In genomic region chrX:68695206-68695845, GRCh38 we compare ENCODE assay signal across 14 cellular contexts. TPM values are rescaled to one million over a fixed set of nuclear protein-coding genes. Genes with fewer than 3 reads are reported as not detected.
DNase-seq lines count a peak whose midpoint lies in the region; ATAC-seq and TF ChIP-seq lines count a peak whose summit lies in the region.
"Had no signal": no experiment of that assay in that cellular context is flagged by ENCODE, and none has a peak within 500 bp of the region (broad histone marks: within the 10 kb centered on the region; RNA-seq: fewer than 3 reads in every experiment).

No MANE protein-coding gene starts in this region.

- H3K27ac Mint-ChIP-seq in immature natural killer cell: no peak overlapping the region
- H3K27ac Mint-ChIP-seq: activated naive CD4-positive, alpha-beta T cell treated with anti-CD3 and anti-CD28 coated beads, Interleukin-2, amount 50 U/mL, for 24 hours; CD8-positive, alpha-beta memory T cell had no signal

- H3K4me3 ChIP-seq in sigmoid colon: peak overlapping the region in 3 of 4 donors; percentile 52 to 59 (median 57)
- H3K4me3 ChIP-seq: mucosa of descending colon had no signal

- ATAC-seq in GM19395 (IDR thresholded peaks at IDR 0.05; ENCODE audit: unreplicated experiment) (no peak), HG02588 (IDR thresholded peaks at IDR 0.05; ENCODE audit: unreplicated experiment) (no peak)
- ATAC-seq: mucosa of descending colon had no signal

- peaks cover 0 to 5% of the 10 kb centered on the region in 2 donors for H3K4me1 Mint-ChIP-seq in immature natural killer cell
- H3K4me1 Mint-ChIP-seq: activated naive CD4-positive, alpha-beta T cell treated with anti-CD3 and anti-CD28 coated beads, Interleukin-2, amount 50 U/mL, for 24 hours had no signal

- DNase-seq in HT1080 (ENCODE audit: low read depth): peak; percentile 44
- peak; percentile 25 for DNase-seq in RPMI8226
- DNase-seq in immature natural killer cell: no peak
- DNase-seq in sigmoid colon: no peak
- no peak for DNase-seq in DMS153 (lab: John Stamatoyannopoulos, UW)
- no peak for DNase-seq in islet precursor cell
- DNase-seq: activated CD4-positive, alpha-beta T cell treated with anti-CD3 and anti-CD28 coated beads, Interleukin-2, amount 50 U/mL, for 48 hours; CD8-positive, alpha-beta memory T cell; mucosa of descending colon; NCI-H1694 treated with DMSO at 0.1 percent for 48 hours; stimulated activated CD8-positive, alpha-beta memory T cell treated with anti-CD3 and anti-CD28 coated beads, Interleukin-4, amount 100 ng/mL, for 48 hours had no signal

- no peaks in the 10 kb centered on the region for H3K36me3 ChIP-seq in sigmoid colon

- H3K9me3 Mint-ChIP-seq in immature natural killer cell: no peaks in the 10 kb centered on the region
- H3K9me3 Mint-ChIP-seq: activated naive CD4-positive, alpha-beta T cell treated with anti-CD3 and anti-CD28 coated beads, Interleukin-2, amount 50 U/mL, for 24 hours; CD8-positive, alpha-beta memory T cell had no signal

- 55 to 68% methylated on average over 5 of the region's 5 CpGs for WGBS in sigmoid colon, 2 donors

- peak overlapping the region in 2 of 4 donors; percentile 8 to 10 for H3K27ac ChIP-seq in sigmoid colon

- intact Hi-C loops in sigmoid colon (cut with DNase I): no loop called here

- H3K4me1 ChIP-seq in sigmoid colon: peaks cover 0 to 5% (median 0%) of the 10 kb centered on the region in 4 donors

- H3K36me3 Mint-ChIP-seq in immature natural killer cell: no peaks in the 10 kb centered on the region
- H3K36me3 Mint-ChIP-seq: activated naive CD4-positive, alpha-beta T cell treated with anti-CD3 and anti-CD28 coated beads, Interleukin-2, amount 50 U/mL, for 24 hours; CD8-positive, alpha-beta memory T cell had no signal

- no peak for TF ChIP-seq CTCF in sigmoid colon (IDR thresholded peaks at IDR 0.05)

- peaks cover 0 to 3% (median 0%) of the 10 kb centered on the region in 3 donors for H3K27me3 ChIP-seq in sigmoid colon

- TF ChIP-seq POLR2A in sigmoid colon (IDR thresholded peaks at IDR 0.05): no peak

- H3K4me3 Mint-ChIP-seq in immature natural killer cell: peak overlapping the region in 3 of 5 donors; percentile 23 to 33 (median 24)
- H3K4me3 Mint-ChIP-seq: activated naive CD4-positive, alpha-beta T cell treated with anti-CD3 and anti-CD28 coated beads, Interleukin-2, amount 50 U/mL, for 24 hours had no signal

- TF ChIP-seq EP300 in sigmoid colon (IDR thresholded peaks at IDR 0.05): no peak

- H3K9me3 ChIP-seq in sigmoid colon: no peaks in the 10 kb centered on the region
- H3K9me3 ChIP-seq: mucosa of descending colon had no signal

- H3K27me3 Mint-ChIP-seq in immature natural killer cell (ENCODE audit: low read depth in 3 of 3): peaks cover 2 to 6% (median 4%) of the 10 kb centered on the region in 3 donors

RNA-seq across cellular contexts. Expression of gene STARD8, which starts 47.9 kb away (rescaled TPM):
- total RNA-seq in HT1080 (2014; rRNA removed; shearing (Covaris generic)): 7.1 and 7.4 TPM in 2 replicates
- polyA plus RNA-seq in HT1080 (2015; cell fraction: cytosol; rRNA removed): 4.7 and 4.9 TPM in 2 replicates
- 8.3 and 9.6 TPM in 2 replicates for polyA plus RNA-seq in HT1080 (2015; cell fraction: nucleus; rRNA removed)
- polyA plus RNA-seq in immature natural killer cell: under 1 TPM in 2 of 3 donors, not detected in 1; 0.22 to 0.27 TPM
- 10 to 100 TPM in 1 of 4 donors, 1 to 10 TPM in 3; 5.3 to 10.7 (median 8.5) TPM for total RNA-seq in sigmoid colon
- 1 to 10 TPM in 2 of 3 donors, under 1 TPM in 1; 0.92 to 2.9 (median 2.4) TPM for polyA plus RNA-seq in sigmoid colon
- polyA plus RNA-seq: CD8-positive, alpha-beta memory T cell had no signal

Comparison
In these comparisons a context has a peak if more than half of its experiments do, and no peak if none do; other contexts are left out.
1. DNase-seq: peak in HT1080 (single experiment) and RPMI8226 (single experiment); none in immature natural killer cell (0 of 3), sigmoid colon (single experiment), DMS153 (single experiment) and islet precursor cell (single experiment).